In the genomic region with DNA sequence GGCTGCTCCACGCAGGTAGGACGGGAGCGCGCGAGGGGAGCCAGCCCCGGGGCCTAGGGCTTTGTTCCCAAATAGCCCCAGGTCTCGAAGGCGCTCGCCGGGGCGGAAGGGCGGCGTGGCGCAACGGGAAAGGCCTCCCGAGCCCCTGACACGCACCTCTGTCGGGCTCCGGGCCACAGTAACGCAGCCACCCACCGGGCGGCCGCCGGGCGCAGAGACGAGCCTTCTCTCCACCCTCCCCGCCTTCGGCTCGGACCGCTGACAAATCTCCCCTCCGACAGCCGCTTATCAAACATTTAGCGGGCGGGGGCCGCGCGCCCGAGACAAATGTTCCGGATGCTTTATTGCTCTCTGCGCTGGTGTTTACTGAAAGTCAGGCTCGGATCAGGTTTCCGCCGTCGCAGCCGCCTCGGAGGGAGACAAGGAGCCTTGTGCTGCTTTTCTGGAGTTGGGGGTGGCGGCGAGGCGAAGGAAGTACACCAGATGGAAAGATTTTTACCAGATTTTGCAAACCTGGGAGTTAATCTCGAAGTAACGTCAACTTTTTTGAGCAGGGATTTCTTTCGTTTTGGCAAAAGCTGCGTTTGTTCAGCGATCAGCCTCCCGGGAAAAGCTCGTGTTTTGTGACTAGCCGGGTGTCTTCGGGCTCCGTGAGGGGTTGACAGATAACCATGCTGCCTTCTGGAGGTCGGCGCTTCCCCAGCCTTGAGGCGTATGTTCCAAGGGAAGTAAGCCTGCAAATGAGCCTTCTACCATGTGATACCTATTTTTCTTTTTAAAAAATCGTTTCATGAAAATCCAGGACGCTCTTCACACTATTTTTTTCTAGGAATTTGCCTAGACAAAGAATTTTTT, we compare ENCODE assay signal across 8 cellular contexts. TPM values are rescaled to one million over a fixed set of nuclear protein-coding genes. Genes with fewer than 3 reads are reported as not detected.
A peak's percentile ranks its signal among the peaks of the same experiment; 100 is the strongest.
DNase-seq lines count a peak whose midpoint lies in the region; ATAC-seq and TF ChIP-seq lines count a peak whose summit lies in the region.

No MANE protein-coding gene starts in this region.

- peak overlapping the region; percentile 100 for H3K4me3 Mint-ChIP-seq in HFFc6

- peaks cover 33% of the 10 kb centered on the region for H3K9me3 Mint-ChIP-seq in HFFc6

- TF ChIP-seq CTCF in HFFc6 (IDR thresholded peaks at IDR 0.05), result no peak

- peak overlapping the region; percentile 60 for H3K27ac ChIP-seq in cingulate gyrus (ENCODE audit: low read depth, low read length)

- peak; percentile 14 to 25 for ATAC-seq in activated CD4-positive, CD25-positive, alpha-beta regulatory T cell treated with anti-CD3 and anti-CD28 coated beads, Interleukin-2, amount 50 U/mL, for 24 hours
- peak; percentile 47 for ATAC-seq in left lobe of liver

- H3K27ac Mint-ChIP-seq in HFFc6, result peak overlapping the region; percentile 99

- H3K27me3 Mint-ChIP-seq in HFFc6 (ENCODE audit: insufficient read depth), result peaks cover 42% of the 10 kb centered on the region

- DNase-seq in DMS79 treated with DMSO at 0.1 percent for 48 hours (lab: John Stamatoyannopoulos, UW), result peak; percentile 31
- no peak for DNase-seq in DMS79 (lab: John Stamatoyannopoulos, UW)
- no peak for DNase-seq in HFFc6
- DNase-seq in NCI-H1092 treated with DMSO at 0.1 percent for 48 hours (lab: John Stamatoyannopoulos, UW), result peak; percentile 53
- DNase-seq in left lobe of liver (ENCODE audit: low spot score), result peak; percentile 69
- peak; percentile 39 for DNase-seq in stimulated activated CD4-positive, alpha-beta T cell treated with anti-CD3 and anti-CD28 coated beads, Interleukin-2, amount 100 ng/mL, for 4 hours (ENCODE audit: low read depth)

- peaks cover 88% of the 10 kb centered on the region for H3K36me3 Mint-ChIP-seq in HFFc6 (ENCODE audit: low read depth)

- peaks cover 38% of the 10 kb centered on the region for H3K4me1 Mint-ChIP-seq in HFFc6 (ENCODE audit: low read depth)

RNA-seq across cellular contexts. Expression of a gene that starts 1.0 kb away (rescaled TPM):
- 100 to 1,000 TPM; 219 to 288 (median 235) TPM for total RNA-seq in HFFc6 (2021; fragmentation: NEBNext Ultra II Directional; extraction: Animal tissue kit (Norgen Biotek cat#: 25700))
- 6.0 TPM for total RNA-seq in left lobe of liver

Comparison
In these comparisons a context has a peak if more than half of its experiments do, and no peak if none do; other contexts are left out.
1. DNase-seq: peak in DMS79 treated with DMSO at 0.1 percent for 48 hours (single experiment), NCI-H1092 treated with DMSO at 0.1 percent for 48 hours (single experiment), left lobe of liver (single experiment) and stimulated activated CD4-positive, alpha-beta T cell treated with anti-CD3 and anti-CD28 coated beads, Interleukin-2, amount 100 ng/mL, for 4 hours (single experiment); none in DMS79 (single experiment) and HFFc6 (single experiment).
2. RNA of a gene that starts 1.0 kb away (total RNA-seq): 219 to 288 TPM in HFFc6; 6.0 TPM in left lobe of liver (single experiment); every median in the first group is over 10 times any median in the second.